1 cellular context compared by ENCODE assay signal in genomic region chr9:38119570-38119969, GRCh38.
TF ChIP-seq lines count a peak whose summit lies in the region.

No MANE protein-coding gene starts in this region.

TF ChIP-seq in A549, 52 proteins besides CTCF, POLR2A, EP300 and RAD21 (continued from another document):
- TF ChIP-seq, protein P1, sequence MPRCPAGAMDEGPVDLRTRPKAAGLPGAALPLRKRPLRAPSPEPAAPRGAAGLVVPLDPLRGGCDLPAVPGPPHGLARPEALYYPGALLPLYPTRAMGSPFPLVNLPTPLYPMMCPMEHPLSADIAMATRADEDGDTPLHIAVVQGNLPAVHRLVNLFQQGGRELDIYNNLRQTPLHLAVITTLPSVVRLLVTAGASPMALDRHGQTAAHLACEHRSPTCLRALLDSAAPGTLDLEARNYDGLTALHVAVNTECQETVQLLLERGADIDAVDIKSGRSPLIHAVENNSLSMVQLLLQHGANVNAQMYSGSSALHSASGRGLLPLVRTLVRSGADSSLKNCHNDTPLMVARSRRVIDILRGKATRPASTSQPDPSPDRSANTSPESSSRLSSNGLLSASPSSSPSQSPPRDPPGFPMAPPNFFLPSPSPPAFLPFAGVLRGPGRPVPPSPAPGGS (IDR thresholded peaks at IDR 0.05): no peak
- TF ChIP-seq EHF (CRISPR knock-in tag; IDR thresholded peaks at IDR 0.05): no peak
- no peak for TF ChIP-seq RCOR1 (IDR thresholded peaks at IDR 0.05; ENCODE audit: low read depth, low read length)
- TF ChIP-seq ATOH8 (CRISPR knock-in tag; IDR thresholded peaks at IDR 0.05; ENCODE audit: low read depth): no peak
- no peak for TF ChIP-seq RFX5 (IDR thresholded peaks at IDR 0.05)
